Comparison of ENCODE assay signal across 21 cellular contexts in genomic region chr22:43202326-43202725, GRCh38.
"Had no signal": no experiment of that assay in that cellular context is flagged by ENCODE, and none has a peak within 500 bp of the region (broad histone marks: within the 10 kb centered on the region; RNA-seq: fewer than 3 reads in every experiment).

No MANE protein-coding gene starts in this region.

- H3K27me3 ChIP-seq: right atrium auricular region, thyroid gland, upper lobe of left lung, uterus had no signal

- H3K4me3 ChIP-seq: esophagus squamous epithelium, gastroesophageal sphincter, lung, right atrium auricular region, thyroid gland, upper lobe of left lung, uterus had no signal

- H3K4me1 ChIP-seq: esophagus squamous epithelium, gastroesophageal sphincter, right atrium auricular region, uterus had no signal

- H3K9me3 ChIP-seq: esophagus squamous epithelium, gastroesophageal sphincter, right atrium auricular region, thyroid gland, upper lobe of left lung, uterus had no signal

- FAIRE-seq: endometrium, keratinocyte, small intestine had no signal

- DNase-seq: effector memory CD4-positive, alpha-beta T cell; esophagus squamous epithelium; foreskin fibroblast; glutamatergic neuron; immature natural killer cell; left cardiac atrium; left ventricle myocardium superior; naive thymus-derived CD4-positive, alpha-beta T cell; nephron progenitor cell; small intestine; stimulated activated CD4-positive, alpha-beta T cell treated with anti-CD3 and anti-CD28 coated beads, Interleukin-12 subunit alpha, Interleukin-12 subunit beta, amount 100 ng/mL, for 4 hours; stimulated activated naive CD4-positive, alpha-beta T cell treated with Interleukin-2 at 50 U/mL for 16 hours; thyroid gland; uterus had no signal

- H3K27ac Mint-ChIP-seq: immature natural killer cell; naive thymus-derived CD4-positive, alpha-beta T cell; nephron progenitor cell had no signal

- H3K36me3 Mint-ChIP-seq: immature natural killer cell; naive thymus-derived CD4-positive, alpha-beta T cell had no signal

- H3K27ac ChIP-seq: epithelial cell of prostate, esophagus squamous epithelium, gastroesophageal sphincter, right atrium auricular region, thyroid gland, upper lobe of left lung, uterus had no signal

- H3K4me3 Mint-ChIP-seq: immature natural killer cell; naive thymus-derived CD4-positive, alpha-beta T cell; nephron progenitor cell had no signal

- ATAC-seq: gastroesophageal sphincter; left cardiac atrium; left ventricle myocardium superior; naive thymus-derived CD4-positive, alpha-beta T cell had no signal

- H3K9me3 Mint-ChIP-seq: immature natural killer cell, nephron progenitor cell had no signal

- H3K36me3 ChIP-seq: esophagus squamous epithelium, right atrium auricular region, thyroid gland, uterus had no signal
